9 cellular contexts compared by ENCODE assay signal in genomic region chr10:133276100-133276434, GRCh38. TPM values are rescaled to one million over a fixed set of nuclear protein-coding genes. Genes with fewer than 3 reads are reported as not detected.
DNase-seq lines count a peak whose midpoint lies in the region; ATAC-seq and TF ChIP-seq lines count a peak whose summit lies in the region.
"Had no signal": no experiment of that assay in that cellular context is flagged by ENCODE, and none has a peak within 500 bp of the region (broad histone marks: within the 10 kb centered on the region; RNA-seq: fewer than 3 reads in every experiment).

No MANE protein-coding gene starts in this region.

- no peaks in the 10 kb centered on the region for H3K9me3 ChIP-seq in transverse colon

- DNase-seq in activated naive CD4-positive, alpha-beta T cell treated with anti-CD3 and anti-CD28 coated beads, Interleukin-2, amount 10 ng/mL, durations not matched to agents 7 days and 5 days, result no peak
- DNase-seq in activated naive CD4-positive, alpha-beta T cell treated with anti-CD3 and anti-CD28 coated beads, Interleukin-2, amount 50 U/mL, for 16 hours, result no peak
- DNase-seq in activated CD4-positive, alpha-beta memory T cell treated with anti-CD3 and anti-CD28 coated beads, Interleukin-2, amount 10 ng/mL, durations not matched to agents 7 days and 5 days, result no peak
- DNase-seq in kidney epithelial cell (ENCODE audit: low read depth), result no peak
- DNase-seq in transverse colon, result no peak
- DNase-seq in stimulated activated CD4-positive, alpha-beta T cell treated with anti-CD3 and anti-CD28 coated beads, Interleukin-2, amount 100 ng/mL, for 24 hours, result no peak
- DNase-seq in KBM-7, result no peak
- DNase-seq: NCI-H1694 treated with DMSO at 0.1 percent for 48 hours had no signal

- H3K27me3 Mint-ChIP-seq in activated naive CD4-positive, alpha-beta T cell treated with anti-CD3 and anti-CD28 coated beads, Interleukin-2, amount 10 ng/mL, durations not matched to agents 7 days and 5 days, result no peaks in the 10 kb centered on the region
- H3K27me3 Mint-ChIP-seq in activated CD4-positive, alpha-beta memory T cell treated with anti-CD3 and anti-CD28 coated beads, Interleukin-2, amount 10 ng/mL, durations not matched to agents 7 days and 5 days, result no peaks in the 10 kb centered on the region

- H3K27me3 ChIP-seq in kidney epithelial cell (ENCODE audit: control insufficient read depth, insufficient read depth, low read length) (peaks cover 12% of the 10 kb centered on the region), transverse colon (peaks cover 29% of the 10 kb centered on the region)

- peak overlapping the region; percentile 84 for H3K4me3 Mint-ChIP-seq in activated naive CD4-positive, alpha-beta T cell treated with anti-CD3 and anti-CD28 coated beads, Interleukin-2, amount 10 ng/mL, durations not matched to agents 7 days and 5 days
- H3K4me3 Mint-ChIP-seq in activated CD4-positive, alpha-beta memory T cell treated with anti-CD3 and anti-CD28 coated beads, Interleukin-2, amount 10 ng/mL, durations not matched to agents 7 days and 5 days, result peak overlapping the region; percentile 91

- ATAC-seq in GM19351 (IDR thresholded peaks at IDR 0.05; ENCODE audit: unreplicated experiment), result no peak

- POLR2A ChIA-PET in activated CD4-positive, alpha-beta memory T cell treated with anti-CD3 and anti-CD28 coated beads, Interleukin-2, amount 10 ng/mL, durations not matched to agents 7 days and 5 days (lab: Charles Lee), result interaction anchor here (1.0 to 2.8 kb wide), 3 partner anchors 14 to 132 kb away, joined by 4 to 113 read pairs (median 8); no protein-coding TSS in a partner anchor

- H3K4me3 ChIP-seq in kidney epithelial cell (ENCODE audit: low read depth, low read length) (peak overlapping the region; percentile 6), transverse colon (peak overlapping the region in 3 of 4 donors; percentile 7 to 39 (median 25))

- CTCF ChIA-PET in activated naive CD4-positive, alpha-beta T cell treated with anti-CD3 and anti-CD28 coated beads, Interleukin-2, amount 10 ng/mL, durations not matched to agents 7 days and 5 days (lab: Charles Lee), result interaction anchor here (0.7 to 2.7 kb wide), 5 partner anchors 17 to 33 kb away, joined by 3 to 11 read pairs (median 5); no protein-coding TSS in a partner anchor
- CTCF ChIA-PET in activated CD4-positive, alpha-beta memory T cell treated with anti-CD3 and anti-CD28 coated beads, Interleukin-2, amount 10 ng/mL, durations not matched to agents 7 days and 5 days (lab: Charles Lee), result interaction anchor here (0.8 to 2.5 kb wide), 5 partner anchors 11 to 31 kb away, joined by 3 to 14 read pairs (median 10); no protein-coding TSS in a partner anchor

- peak overlapping the region; percentile 87 for H3K27ac Mint-ChIP-seq in activated naive CD4-positive, alpha-beta T cell treated with anti-CD3 and anti-CD28 coated beads, Interleukin-2, amount 10 ng/mL, durations not matched to agents 7 days and 5 days
- peak overlapping the region; percentile 88 for H3K27ac Mint-ChIP-seq in activated CD4-positive, alpha-beta memory T cell treated with anti-CD3 and anti-CD28 coated beads, Interleukin-2, amount 10 ng/mL, durations not matched to agents 7 days and 5 days

- H3K9me3 Mint-ChIP-seq in activated naive CD4-positive, alpha-beta T cell treated with anti-CD3 and anti-CD28 coated beads, Interleukin-2, amount 10 ng/mL, durations not matched to agents 7 days and 5 days, result no peaks in the 10 kb centered on the region
- no peaks in the 10 kb centered on the region for H3K9me3 Mint-ChIP-seq in activated CD4-positive, alpha-beta memory T cell treated with anti-CD3 and anti-CD28 coated beads, Interleukin-2, amount 10 ng/mL, durations not matched to agents 7 days and 5 days

- H3K36me3 ChIP-seq in kidney epithelial cell (ENCODE audit: control insufficient read depth, insufficient read depth, low read length) (peaks cover 2% of the 10 kb centered on the region), transverse colon (peaks cover 0 to 5% (median 2%) of the 10 kb centered on the region in 4 donors)

- H3K4me1 Mint-ChIP-seq in activated naive CD4-positive, alpha-beta T cell treated with anti-CD3 and anti-CD28 coated beads, Interleukin-2, amount 10 ng/mL, durations not matched to agents 7 days and 5 days, result peaks cover 43% of the 10 kb centered on the region
- peaks cover 36% of the 10 kb centered on the region for H3K4me1 Mint-ChIP-seq in activated CD4-positive, alpha-beta memory T cell treated with anti-CD3 and anti-CD28 coated beads, Interleukin-2, amount 10 ng/mL, durations not matched to agents 7 days and 5 days

- H3K27ac ChIP-seq in transverse colon, result peak overlapping the region; percentile 23 to 57 (median 43)

- TF ChIP-seq POLR2A in transverse colon (IDR thresholded peaks at IDR 0.05), result no peak

- peaks cover 0 to 21% (median 15%) of the 10 kb centered on the region in 4 donors for H3K4me1 ChIP-seq in transverse colon

- in situ Hi-C loops in transverse colon (cut with MboI; ENCODE audit: low pct_ligation_motif_present in 1 of 4, low pct_unique_long_range_greater_than_20kb in 1 of 4, low sequenced_read_pairs in 3 of 4), result no loop called here
- in situ Hi-C loops in KBM-7 (cut with MboI; ENCODE audit: low pct_unique_long_range_greater_than_20kb, low sequenced_read_pairs), result no loop called here

- WGBS in transverse colon (ENCODE audit: low coverage in 1 of 2), 2 donors, result 11% methylated on average over 6 of the region's 6 CpGs; no CpG with 5 or more reads in 1 of the 2 donors

- TF ChIP-seq EP300 in transverse colon (IDR thresholded peaks at IDR 0.05; ENCODE audit: low read depth), result no peak

- intact Hi-C loops in transverse colon (cut with DNase I; ENCODE audit: low total_unique reads), result no loop called here

- TF ChIP-seq CTCF in kidney epithelial cell (IDR thresholded peaks at IDR 0.05; ENCODE audit: insufficient read depth, low read length, poor library complexity, severe bottlenecking), result no peak
- no peak for TF ChIP-seq CTCF in transverse colon (IDR thresholded peaks at IDR 0.05)

- H3K36me3 Mint-ChIP-seq in activated naive CD4-positive, alpha-beta T cell treated with anti-CD3 and anti-CD28 coated beads, Interleukin-2, amount 10 ng/mL, durations not matched to agents 7 days and 5 days, result peaks cover 12% of the 10 kb centered on the region
- peaks cover 22% of the 10 kb centered on the region for H3K36me3 Mint-ChIP-seq in activated CD4-positive, alpha-beta memory T cell treated with anti-CD3 and anti-CD28 coated beads, Interleukin-2, amount 10 ng/mL, durations not matched to agents 7 days and 5 days (ENCODE audit: low read depth)

RNA-seq across cellular contexts. Expression of gene ADAM8, which starts 0.6 kb away (rescaled TPM):
- total RNA-seq in activated CD4-positive, alpha-beta memory T cell treated with anti-CD3 and anti-CD28 coated beads, Interleukin-2, amount 10 ng/mL, durations not matched to agents 7 days and 5 days, result 100 to 1,000 TPM; 206 to 207 TPM
- 78.4 and 123 TPM in 2 replicates for total RNA-seq in kidney epithelial cell
- total RNA-seq in transverse colon, result 10 to 100 TPM in 2 of 4 donors, 1 to 10 TPM in 2; 2.3 to 21.3 (median 13.7) TPM

RNA-seq across cellular contexts. Expression of gene TUBGCP2, which starts 32.6 kb away (rescaled TPM):
- 10 to 100 TPM; 52.3 to 58.2 TPM for total RNA-seq in activated CD4-positive, alpha-beta memory T cell treated with anti-CD3 and anti-CD28 coated beads, Interleukin-2, amount 10 ng/mL, durations not matched to agents 7 days and 5 days
- total RNA-seq in kidney epithelial cell (55.6 and 65.5 TPM in 2 replicates), transverse colon (10 to 100 TPM; 37.5 to 68.3 (median 47.6) TPM)

RNA-seq across cellular contexts. Expression of gene ZNF511, which starts 32.6 kb away (rescaled TPM):
- 10 to 100 TPM; 45.7 to 52.7 TPM for total RNA-seq in activated CD4-positive, alpha-beta memory T cell treated with anti-CD3 and anti-CD28 coated beads, Interleukin-2, amount 10 ng/mL, durations not matched to agents 7 days and 5 days
- total RNA-seq in kidney epithelial cell (20.3 and 45.7 TPM in 2 replicates), transverse colon (100 to 1,000 TPM in 1 of 4 donors, 10 to 100 TPM in 3; 21.8 to 104 (median 27.2) TPM)

RNA-seq across cellular contexts. Expression of gene VENTX, which starts 38.4 kb away (rescaled TPM):
- not detected for total RNA-seq in activated CD4-positive, alpha-beta memory T cell treated with anti-CD3 and anti-CD28 coated beads, Interleukin-2, amount 10 ng/mL, durations not matched to agents 7 days and 5 days
- not detected in 2 replicates for total RNA-seq in kidney epithelial cell
- total RNA-seq in transverse colon, result under 1 TPM in 2 of 4 donors, not detected in 2; 0.27 to 0.48 TPM

RNA-seq across cellular contexts. Expression of gene UTF1, which starts 46.0 kb away (rescaled TPM):
- not detected for total RNA-seq in activated CD4-positive, alpha-beta memory T cell treated with anti-CD3 and anti-CD28 coated beads, Interleukin-2, amount 10 ng/mL, durations not matched to agents 7 days and 5 days
- total RNA-seq in kidney epithelial cell, result not detected in 2 replicates
- not detected for total RNA-seq in transverse colon
